ENCODE assay signal across 11 cellular contexts in genomic region chr10:29554660-29555059, GRCh38.
DNase-seq lines count a peak whose midpoint lies in the region; ATAC-seq and TF ChIP-seq lines count a peak whose summit lies in the region.
"Had no signal": no experiment of that assay in that cellular context is flagged by ENCODE, and none has a peak within 500 bp of the region (broad histone marks: within the 10 kb centered on the region; RNA-seq: fewer than 3 reads in every experiment).

No MANE protein-coding gene starts in this region.

- H3K9me3 Mint-ChIP-seq in natural killer cell treated with Interleukin-12 subunit alpha and Interleukin-12 subunit beta and Interleukin-15 and Interleukin-18, amount 100 ng/mL, for 72 hours = no peaks in the 10 kb centered on the region
- no peaks in the 10 kb centered on the region for H3K9me3 Mint-ChIP-seq in natural killer cell
- H3K9me3 Mint-ChIP-seq in WTC11 = no peaks in the 10 kb centered on the region
- H3K9me3 Mint-ChIP-seq: CD4-positive, alpha-beta memory T cell had no signal

- H3K4me1 Mint-ChIP-seq in natural killer cell treated with Interleukin-12 subunit alpha and Interleukin-12 subunit beta and Interleukin-15 and Interleukin-18, amount 100 ng/mL, for 72 hours (ENCODE audit: low read depth in 2 of 2) = no peaks in the 10 kb centered on the region
- H3K4me1 Mint-ChIP-seq in natural killer cell = no peaks in the 10 kb centered on the region
- H3K4me1 Mint-ChIP-seq in WTC11 = peaks cover 25% of the 10 kb centered on the region
- H3K4me1 Mint-ChIP-seq: CD4-positive, alpha-beta memory T cell had no signal

- CTCF ChIA-PET in WTC11 (lab: Charles Lee) = interaction anchor here (0.7 to 5.1 kb wide), 6 partner anchors 8 to 42 kb away, joined by 3 to 29 read pairs (median 4); no protein-coding TSS in a partner anchor

- POLR2A ChIA-PET in WTC11 (lab: Charles Lee) = no interaction called here

- no peak for DNase-seq in natural killer cell treated with Interleukin-12 subunit alpha and Interleukin-12 subunit beta and Interleukin-15 and Interleukin-18, amount 100 ng/mL, for 72 hours (ENCODE audit: low spot score)
- DNase-seq in natural killer cell (no peak), WTC11 (ENCODE audit: low spot score) (no peak), islet precursor cell (peak; percentile 89), NCI-H446 (lab: John Stamatoyannopoulos, UW) (no peak), AG08396 (ENCODE audit: low spot score) (no peak)
- no peak for DNase-seq in activated naive CD4-positive, alpha-beta T cell (lab: John Stamatoyannopoulos, UW)
- DNase-seq: CD4-positive, alpha-beta memory T cell; left colon; tibial artery had no signal

- no peak for TF ChIP-seq CTCF in natural killer cell (IDR thresholded peaks at IDR 0.05)
- no peak for TF ChIP-seq CTCF in WTC11 (IDR thresholded peaks at IDR 0.05)

- intact Hi-C loops in natural killer cell (cut with micrococcal nuclease) = no loop called here

- no peaks in the 10 kb centered on the region for H3K36me3 Mint-ChIP-seq in natural killer cell treated with Interleukin-12 subunit alpha and Interleukin-12 subunit beta and Interleukin-15 and Interleukin-18, amount 100 ng/mL, for 72 hours
- H3K36me3 Mint-ChIP-seq in natural killer cell (no peaks in the 10 kb centered on the region), WTC11 (peaks cover 23% of the 10 kb centered on the region)

- peak overlapping the region; percentile 8 for H3K4me3 Mint-ChIP-seq in natural killer cell treated with Interleukin-12 subunit alpha and Interleukin-12 subunit beta and Interleukin-15 and Interleukin-18, amount 100 ng/mL, for 72 hours
- H3K4me3 Mint-ChIP-seq in natural killer cell (no peak overlapping the region), WTC11 (no peak overlapping the region)
- H3K4me3 Mint-ChIP-seq: CD4-positive, alpha-beta memory T cell had no signal

- ATAC-seq in natural killer cell treated with Interleukin-12 subunit alpha and Interleukin-12 subunit beta and Interleukin-15 and Interleukin-18, amount 100 ng/mL, for 72 hours = no peak
- no peak for ATAC-seq in natural killer cell
- ATAC-seq in WTC11 = peak; percentile 40
- ATAC-seq in GM21786 (IDR thresholded peaks at IDR 0.05; ENCODE audit: unreplicated experiment) = no peak
- ATAC-seq: left colon had no signal

- no peaks in the 10 kb centered on the region for H3K27me3 Mint-ChIP-seq in natural killer cell treated with Interleukin-12 subunit alpha and Interleukin-12 subunit beta and Interleukin-15 and Interleukin-18, amount 100 ng/mL, for 72 hours
- H3K27me3 Mint-ChIP-seq in natural killer cell (ENCODE audit: low read depth in 2 of 2) = no peaks in the 10 kb centered on the region
- no peaks in the 10 kb centered on the region for H3K27me3 Mint-ChIP-seq in WTC11 (ENCODE audit: low read depth)
- H3K27me3 Mint-ChIP-seq: CD4-positive, alpha-beta memory T cell had no signal

- H3K27ac Mint-ChIP-seq in natural killer cell treated with Interleukin-12 subunit alpha and Interleukin-12 subunit beta and Interleukin-15 and Interleukin-18, amount 100 ng/mL, for 72 hours = peak overlapping the region in 1 of 2 donors; percentile 27
- H3K27ac Mint-ChIP-seq in natural killer cell (no peak overlapping the region), WTC11 (no peak overlapping the region)

TF ChIP-seq in WTC11, 78 proteins besides CTCF, POLR2A, EP300 and RAD21:
- TF ChIP-seq GRHL2 (CRISPR knock-in tag; IDR thresholded peaks at IDR 0.05; ENCODE audit: insufficient replicate concordance, severe bottlenecking) = no peak
- no peak for TF ChIP-seq ZBTB21 (CRISPR knock-in tag; IDR thresholded peaks at IDR 0.05; ENCODE audit: borderline replicate concordance)
- no peak for TF ChIP-seq FOXP4 (CRISPR knock-in tag; IDR thresholded peaks at IDR 0.05)
- no peak for TF ChIP-seq NR2C2 (CRISPR knock-in tag; IDR thresholded peaks at IDR 0.05)
- TF ChIP-seq KAT7 (CRISPR knock-in tag; IDR thresholded peaks at IDR 0.05; ENCODE audit: borderline replicate concordance) = no peak
- TF ChIP-seq MAX (CRISPR knock-in tag; IDR thresholded peaks at IDR 0.05) = no peak
- no peak for TF ChIP-seq USF2 (CRISPR knock-in tag; IDR thresholded peaks at IDR 0.05)
- no peak for TF ChIP-seq HMGA2 (CRISPR knock-in tag; IDR thresholded peaks at IDR 0.05)
